In genomic region chr13:20191311-20191901, GRCh38 we compare ENCODE assay signal across 9 cellular contexts. TPM values are rescaled to one million over a fixed set of nuclear protein-coding genes. Genes with fewer than 3 reads are reported as not detected.
DNase-seq lines count a peak whose midpoint lies in the region; ATAC-seq and TF ChIP-seq lines count a peak whose summit lies in the region.
"Had no signal": no experiment of that assay in that cellular context is flagged by ENCODE, and none has a peak within 500 bp of the region (broad histone marks: within the 10 kb centered on the region; RNA-seq: fewer than 3 reads in every experiment).

No MANE protein-coding gene starts in this region.

- no peaks in the 10 kb centered on the region for H3K36me3 Mint-ChIP-seq in progenitor cell of endocrine pancreas (ENCODE audit: insufficient read depth)

- H3K4me1 ChIP-seq in RWPE2 (ENCODE audit: insufficient read depth, poor library complexity, severe bottlenecking): peaks cover 38% of the 10 kb centered on the region

- H3K9me3 Mint-ChIP-seq in progenitor cell of endocrine pancreas (ENCODE audit: low read depth): no peaks in the 10 kb centered on the region

- no peaks in the 10 kb centered on the region for H3K27me3 ChIP-seq in RWPE2 (ENCODE audit: insufficient read depth, poor library complexity, severe bottlenecking)

- peak overlapping the region; percentile 70 for H3K4me3 Mint-ChIP-seq in progenitor cell of endocrine pancreas (ENCODE audit: low read depth)

- H3K4me3 ChIP-seq in RWPE2 (ENCODE audit: severe bottlenecking) (peak overlapping the region; percentile 48), iPS-11a (ENCODE audit: low read depth, low read length) (peak overlapping the region; percentile 35)

- DNase-seq in RWPE2 (ENCODE audit: low spot score) (no peak), progenitor cell of endocrine pancreas (ENCODE audit: low spot score, unreplicated experiment) (no peak), SKM-1 treated with dmso at 0.1 percent for 144 hours (lab: John Stamatoyannopoulos, UW; ENCODE audit: unreplicated experiment) (no peak), GM19238 (ENCODE audit: insufficient read length, low spot score) (no peak)
- no peak for DNase-seq in effector CD8-positive, alpha-beta T cell (lab: John Stamatoyannopoulos, UW)

- TF ChIP-seq CTCF in RWPE2 (IDR thresholded peaks at IDR 0.05; ENCODE audit: poor library complexity, severe bottlenecking) (no peak), progenitor cell of endocrine pancreas (IDR thresholded peaks at IDR 0.05; ENCODE audit: unreplicated experiment) (no peak)

- no peak overlapping the region for H3K27ac Mint-ChIP-seq in progenitor cell of endocrine pancreas

- peak overlapping the region; percentile 70 for H3K27ac ChIP-seq in RWPE2 (ENCODE audit: poor library complexity, severe bottlenecking)

- peaks cover 45% of the 10 kb centered on the region for H3K36me3 ChIP-seq in RWPE2 (ENCODE audit: low read depth)

- no peaks in the 10 kb centered on the region for H3K9me3 ChIP-seq in RWPE2 (ENCODE audit: severe bottlenecking)

- H3K27me3 Mint-ChIP-seq in progenitor cell of endocrine pancreas: peaks cover 80% of the 10 kb centered on the region

- peaks cover 9% of the 10 kb centered on the region for H3K4me1 Mint-ChIP-seq in progenitor cell of endocrine pancreas (ENCODE audit: low read depth)

- peak; percentile 4 for ATAC-seq in GM19463 (IDR thresholded peaks at IDR 0.05; ENCODE audit: unreplicated experiment)
- ATAC-seq in RWPE2 (ENCODE audit: low read depth): no peak
- no peak for ATAC-seq in HG03159 (IDR thresholded peaks at IDR 0.05; ENCODE audit: unreplicated experiment)

RNA-seq across cellular contexts. Expression of gene GJB2, which starts 1.3 kb away (rescaled TPM):
- 1.1 and 2.4 TPM in 2 replicates for total RNA-seq in progenitor cell of endocrine pancreas
- total RNA-seq: fibroblast of lung had no signal

RNA-seq across cellular contexts. Expression of gene GJA3, which starts 30.6 kb away (rescaled TPM):
- total RNA-seq in progenitor cell of endocrine pancreas: 0.04 and 0.12 TPM in 2 replicates

RNA-seq across cellular contexts. Expression of gene GJB6, which starts 40.7 kb away (rescaled TPM):
- 1.5 and 3.1 TPM in 2 replicates for total RNA-seq in progenitor cell of endocrine pancreas
- total RNA-seq: fibroblast of lung had no signal
